Comparison of ENCODE assay signal across 1 cellular context in genomic region chr6:56516003-56516402, GRCh38.
TF ChIP-seq lines count a peak whose summit lies in the region.

No MANE protein-coding gene starts in this region.

TF ChIP-seq in HepG2, 621 proteins besides CTCF, POLR2A, EP300 and RAD21 (continued from another document):
- TF ChIP-seq SNAPC4 (CRISPR knock-in tag; IDR thresholded peaks at IDR 0.05) (no peak), ZNF501 (CRISPR knock-in tag; IDR thresholded peaks at IDR 0.05) (no peak), ZNF530 (CRISPR knock-in tag; IDR thresholded peaks at IDR 0.05; ENCODE audit: low read depth) (no peak), ATF6 (CRISPR knock-in tag; conservative IDR thresholded peaks at IDR 0.05) (no peak), ETV5 (CRISPR knock-in tag; IDR thresholded peaks at IDR 0.05; ENCODE audit: borderline replicate concordance) (no peak)
